1 cellular context compared by ENCODE assay signal in the genomic region with DNA sequence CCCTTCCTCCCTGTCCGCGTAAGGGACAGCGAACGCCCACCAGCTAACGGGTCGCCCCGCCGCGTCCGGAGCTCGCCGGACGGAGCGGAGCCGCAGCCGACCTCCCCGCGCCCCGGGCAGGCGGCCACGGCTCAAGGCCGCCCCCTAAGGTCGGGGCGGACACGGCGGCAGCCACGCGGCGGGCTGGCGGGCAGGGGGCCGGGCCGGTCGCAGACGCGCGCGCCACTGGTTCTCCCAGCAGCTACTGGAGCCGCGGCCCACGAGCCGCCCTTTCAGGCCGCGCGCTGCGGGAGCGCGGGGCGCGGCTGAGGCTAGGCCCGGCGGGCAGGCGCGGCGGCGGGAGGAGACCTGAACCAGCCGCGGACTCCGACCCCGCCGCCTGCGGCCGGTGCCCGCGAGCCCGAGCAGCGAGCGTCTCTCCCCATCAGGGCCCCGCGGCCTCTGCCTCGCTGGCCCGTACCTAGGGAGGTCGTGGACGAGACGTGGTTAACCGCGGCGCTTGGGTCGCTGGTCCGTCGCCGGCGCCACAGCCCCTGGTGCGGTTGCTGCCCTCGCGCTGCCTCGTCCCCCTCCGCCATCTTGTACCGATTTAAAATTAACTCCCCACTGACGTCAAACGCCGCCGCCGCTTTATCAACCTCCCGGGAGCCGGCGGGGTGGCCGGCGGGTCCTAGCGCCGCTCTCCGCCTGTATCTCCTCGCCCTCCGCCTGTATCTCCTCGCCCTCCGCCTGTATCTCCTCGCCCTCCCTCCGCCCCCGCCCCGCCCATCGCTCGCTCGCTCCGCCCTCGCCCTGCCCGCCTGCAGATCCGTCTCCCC.
TF ChIP-seq lines count a peak whose summit lies in the region.

ATL2 (minus strand) TSS at position 591 of the 818 bp plus-strand sequence; CDS start at position 578, 13 bp downstream.

TF ChIP-seq in HepG2, 621 proteins besides CTCF, POLR2A, EP300 and RAD21 (continued from another document and continues in another):
- TF ChIP-seq, protein P1, sequence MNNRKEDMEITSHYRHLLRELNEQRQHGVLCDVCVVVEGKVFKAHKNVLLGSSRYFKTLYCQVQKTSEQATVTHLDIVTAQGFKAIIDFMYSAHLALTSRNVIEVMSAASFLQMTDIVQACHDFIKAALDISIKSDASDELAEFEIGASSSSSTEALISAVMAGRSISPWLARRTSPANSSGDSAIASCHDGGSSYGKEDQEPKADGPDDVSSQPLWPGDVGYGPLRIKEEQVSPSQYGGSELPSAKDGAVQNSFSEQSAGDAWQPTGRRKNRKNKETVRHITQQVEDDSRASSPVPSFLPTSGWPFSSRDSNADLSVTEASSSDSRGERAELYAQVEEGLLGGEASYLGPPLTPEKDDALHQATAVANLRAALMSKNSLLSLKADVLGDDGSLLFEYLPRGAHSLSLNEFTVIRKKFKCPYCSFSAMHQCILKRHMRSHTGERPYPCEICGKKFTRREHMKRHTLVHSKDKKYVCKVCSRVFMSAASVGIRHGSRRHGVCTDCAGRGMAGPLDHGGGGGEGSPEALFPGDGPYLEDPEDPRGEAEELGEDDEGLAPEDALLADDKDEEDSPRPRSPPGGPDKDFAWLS (CRISPR knock-in tag; IDR thresholded peaks at IDR 0.05; ENCODE audit: borderline replicate concordance), result no peak
- TF ChIP-seq ZNF850 (CRISPR knock-in tag; conservative IDR thresholded peaks at IDR 0.05) (no peak), ZNF441 (CRISPR knock-in tag; IDR thresholded peaks at IDR 0.05; ENCODE audit: borderline replicate concordance) (peak; percentile 3), ATAD3A (CRISPR knock-in tag; IDR thresholded peaks at IDR 0.05) (no peak), RFX5 (IDR thresholded peaks at IDR 0.05; ENCODE audit: low read depth, low read length) (no peak), SALL1 (CRISPR knock-in tag; IDR thresholded peaks at IDR 0.05) (peak; percentile 42), GPN1 (CRISPR knock-in tag; IDR thresholded peaks at IDR 0.05; ENCODE audit: borderline replicate concordance) (no peak), ZNF20 (CRISPR knock-in tag; IDR thresholded peaks at IDR 0.05) (no peak), RARG (CRISPR knock-in tag; IDR thresholded peaks at IDR 0.05; ENCODE audit: low read depth) (no peak), ZNF775 (CRISPR knock-in tag; IDR thresholded peaks at IDR 0.05; ENCODE audit: borderline replicate concordance) (no peak), ATF1 (CRISPR knock-in tag; IDR thresholded peaks at IDR 0.05) (peak; percentile 87), ATM (IDR thresholded peaks at IDR 0.05; ENCODE audit: borderline replicate concordance) (no peak), SIX1 (CRISPR knock-in tag; IDR thresholded peaks at IDR 0.05; ENCODE audit: borderline replicate concordance) (no peak), ZIK1 (CRISPR knock-in tag; IDR thresholded peaks at IDR 0.05; ENCODE audit: borderline replicate concordance, low read depth) (peak; percentile 69; the same call in 1 of the 2 replicates), ZMYM2 (CRISPR knock-in tag; IDR thresholded peaks at IDR 0.05) (no peak), FOXM1 (CRISPR knock-in tag; IDR thresholded peaks at IDR 0.05) (peak; percentile 91), KAT7 (CRISPR knock-in tag; IDR thresholded peaks at IDR 0.05; ENCODE audit: borderline replicate concordance) (peak; percentile 79; the same call in 1 of the 2 replicates), STAT6 (CRISPR knock-in tag; IDR thresholded peaks at IDR 0.05; ENCODE audit: borderline replicate concordance) (no peak), CENPBD1 (CRISPR knock-in tag; IDR thresholded peaks at IDR 0.05; ENCODE audit: borderline replicate concordance, low read depth) (no peak; the same call in 1 of the 2 replicates), HHEX (CRISPR knock-in tag; IDR thresholded peaks at IDR 0.05) (no peak), RXRB (CRISPR knock-in tag; IDR thresholded peaks at IDR 0.05; ENCODE audit: borderline replicate concordance) (peak; percentile 73; the same call in 1 of the 2 replicates), ZNF431 (CRISPR knock-in tag; IDR thresholded peaks at IDR 0.05; ENCODE audit: borderline replicate concordance, low read depth) (0 out of 2 replicates have a peak, but pooled peaks have one; percentile 48), MBD4 (IDR thresholded peaks at IDR 0.05; ENCODE audit: borderline replicate concordance, low read length) (no peak), ZNF253 (CRISPR knock-in tag; IDR thresholded peaks at IDR 0.05; ENCODE audit: borderline replicate concordance) (no peak; the same call in 1 of the 2 replicates), MED1 (CRISPR knock-in tag; IDR thresholded peaks at IDR 0.05) (peak; percentile 54), DNMT1 (CRISPR knock-in tag; IDR thresholded peaks at IDR 0.05) (no peak), PBX2 (CRISPR knock-in tag; IDR thresholded peaks at IDR 0.05) (no peak), MYC (CRISPR knock-in tag; IDR thresholded peaks at IDR 0.05; ENCODE audit: borderline replicate concordance) (peak; percentile 72; the same call in 1 of the 2 replicates), ZFP1 (CRISPR knock-in tag; IDR thresholded peaks at IDR 0.05) (no peak; the same call in 1 of the 2 replicates), ATF5 (CRISPR knock-in tag; IDR thresholded peaks at IDR 0.05; ENCODE audit: low read depth) (0 out of 2 replicates have a peak, but pooled peaks have one; percentile 52), FLYWCH1 (CRISPR knock-in tag; IDR thresholded peaks at IDR 0.05) (no peak), FOSL2 (CRISPR knock-in tag; IDR thresholded peaks at IDR 0.05) (peak; percentile 52), ZNF660 (CRISPR knock-in tag; IDR thresholded peaks at IDR 0.05; ENCODE audit: borderline replicate concordance, low read depth) (no peak), FOXO1 (CRISPR knock-in tag; IDR thresholded peaks at IDR 0.05) (peak; percentile 37; the same call in 1 of the 2 replicates), PAWR (CRISPR knock-in tag; IDR thresholded peaks at IDR 0.05; ENCODE audit: borderline replicate concordance) (0 out of 2 replicates have a peak, but pooled peaks have one; percentile 47), TOPORS (CRISPR knock-in tag; IDR thresholded peaks at IDR 0.05) (no peak)
- TF ChIP-seq, protein P2, sequence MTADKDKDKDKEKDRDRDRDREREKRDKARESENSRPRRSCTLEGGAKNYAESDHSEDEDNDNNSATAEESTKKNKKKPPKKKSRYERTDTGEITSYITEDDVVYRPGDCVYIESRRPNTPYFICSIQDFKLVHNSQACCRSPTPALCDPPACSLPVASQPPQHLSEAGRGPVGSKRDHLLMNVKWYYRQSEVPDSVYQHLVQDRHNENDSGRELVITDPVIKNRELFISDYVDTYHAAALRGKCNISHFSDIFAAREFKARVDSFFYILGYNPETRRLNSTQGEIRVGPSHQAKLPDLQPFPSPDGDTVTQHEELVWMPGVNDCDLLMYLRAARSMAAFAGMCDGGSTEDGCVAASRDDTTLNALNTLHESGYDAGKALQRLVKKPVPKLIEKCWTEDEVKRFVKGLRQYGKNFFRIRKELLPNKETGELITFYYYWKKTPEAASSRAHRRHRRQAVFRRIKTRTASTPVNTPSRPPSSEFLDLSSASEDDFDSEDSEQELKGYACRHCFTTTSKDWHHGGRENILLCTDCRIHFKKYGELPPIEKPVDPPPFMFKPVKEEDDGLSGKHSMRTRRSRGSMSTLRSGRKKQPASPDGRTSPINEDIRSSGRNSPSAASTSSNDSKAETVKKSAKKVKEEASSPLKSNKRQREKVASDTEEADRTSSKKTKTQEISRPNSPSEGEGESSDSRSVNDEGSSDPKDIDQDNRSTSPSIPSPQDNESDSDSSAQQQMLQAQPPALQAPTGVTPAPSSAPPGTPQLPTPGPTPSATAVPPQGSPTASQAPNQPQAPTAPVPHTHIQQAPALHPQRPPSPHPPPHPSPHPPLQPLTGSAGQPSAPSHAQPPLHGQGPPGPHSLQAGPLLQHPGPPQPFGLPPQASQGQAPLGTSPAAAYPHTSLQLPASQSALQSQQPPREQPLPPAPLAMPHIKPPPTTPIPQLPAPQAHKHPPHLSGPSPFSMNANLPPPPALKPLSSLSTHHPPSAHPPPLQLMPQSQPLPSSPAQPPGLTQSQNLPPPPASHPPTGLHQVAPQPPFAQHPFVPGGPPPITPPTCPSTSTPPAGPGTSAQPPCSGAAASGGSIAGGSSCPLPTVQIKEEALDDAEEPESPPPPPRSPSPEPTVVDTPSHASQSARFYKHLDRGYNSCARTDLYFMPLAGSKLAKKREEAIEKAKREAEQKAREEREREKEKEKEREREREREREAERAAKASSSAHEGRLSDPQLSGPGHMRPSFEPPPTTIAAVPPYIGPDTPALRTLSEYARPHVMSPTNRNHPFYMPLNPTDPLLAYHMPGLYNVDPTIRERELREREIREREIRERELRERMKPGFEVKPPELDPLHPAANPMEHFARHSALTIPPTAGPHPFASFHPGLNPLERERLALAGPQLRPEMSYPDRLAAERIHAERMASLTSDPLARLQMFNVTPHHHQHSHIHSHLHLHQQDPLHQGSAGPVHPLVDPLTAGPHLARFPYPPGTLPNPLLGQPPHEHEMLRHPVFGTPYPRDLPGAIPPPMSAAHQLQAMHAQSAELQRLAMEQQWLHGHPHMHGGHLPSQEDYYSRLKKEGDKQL (CRISPR knock-in tag; IDR thresholded peaks at IDR 0.05; ENCODE audit: low read depth), result 0 out of 2 replicates have a peak, but pooled peaks have one; percentile 9
- TF ChIP-seq, protein P3, sequence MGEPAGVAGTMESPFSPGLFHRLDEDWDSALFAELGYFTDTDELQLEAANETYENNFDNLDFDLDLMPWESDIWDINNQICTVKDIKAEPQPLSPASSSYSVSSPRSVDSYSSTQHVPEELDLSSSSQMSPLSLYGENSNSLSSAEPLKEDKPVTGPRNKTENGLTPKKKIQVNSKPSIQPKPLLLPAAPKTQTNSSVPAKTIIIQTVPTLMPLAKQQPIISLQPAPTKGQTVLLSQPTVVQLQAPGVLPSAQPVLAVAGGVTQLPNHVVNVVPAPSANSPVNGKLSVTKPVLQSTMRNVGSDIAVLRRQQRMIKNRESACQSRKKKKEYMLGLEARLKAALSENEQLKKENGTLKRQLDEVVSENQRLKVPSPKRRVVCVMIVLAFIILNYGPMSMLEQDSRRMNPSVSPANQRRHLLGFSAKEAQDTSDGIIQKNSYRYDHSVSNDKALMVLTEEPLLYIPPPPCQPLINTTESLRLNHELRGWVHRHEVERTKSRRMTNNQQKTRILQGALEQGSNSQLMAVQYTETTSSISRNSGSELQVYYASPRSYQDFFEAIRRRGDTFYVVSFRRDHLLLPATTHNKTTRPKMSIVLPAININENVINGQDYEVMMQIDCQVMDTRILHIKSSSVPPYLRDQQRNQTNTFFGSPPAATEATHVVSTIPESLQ (CRISPR knock-in tag; conservative IDR thresholded peaks at IDR 0.05), result 0 out of 2 replicates have a peak, but pooled peaks have one; percentile 54
- TF ChIP-seq, protein P4, sequence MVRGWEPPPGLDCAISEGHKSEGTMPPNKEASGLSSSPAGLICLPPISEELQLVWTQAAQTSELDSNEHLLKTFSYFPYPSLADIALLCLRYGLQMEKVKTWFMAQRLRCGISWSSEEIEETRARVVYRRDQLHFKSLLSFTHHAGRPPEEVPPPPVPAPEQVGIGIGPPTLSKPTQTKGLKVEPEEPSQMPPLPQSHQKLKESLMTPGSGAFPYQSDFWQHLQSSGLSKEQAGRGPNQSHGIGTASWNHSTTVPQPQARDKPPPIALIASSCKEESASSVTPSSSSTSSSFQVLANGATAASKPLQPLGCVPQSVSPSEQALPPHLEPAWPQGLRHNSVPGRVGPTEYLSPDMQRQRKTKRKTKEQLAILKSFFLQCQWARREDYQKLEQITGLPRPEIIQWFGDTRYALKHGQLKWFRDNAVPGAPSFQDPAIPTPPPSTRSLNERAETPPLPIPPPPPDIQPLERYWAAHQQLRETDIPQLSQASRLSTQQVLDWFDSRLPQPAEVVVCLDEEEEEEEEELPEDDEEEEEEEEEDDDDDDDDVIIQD (CRISPR knock-in tag; IDR thresholded peaks at IDR 0.05; ENCODE audit: low read depth), result peak; percentile 84; the same call in 1 of the 2 replicates
